In the genomic region with DNA sequence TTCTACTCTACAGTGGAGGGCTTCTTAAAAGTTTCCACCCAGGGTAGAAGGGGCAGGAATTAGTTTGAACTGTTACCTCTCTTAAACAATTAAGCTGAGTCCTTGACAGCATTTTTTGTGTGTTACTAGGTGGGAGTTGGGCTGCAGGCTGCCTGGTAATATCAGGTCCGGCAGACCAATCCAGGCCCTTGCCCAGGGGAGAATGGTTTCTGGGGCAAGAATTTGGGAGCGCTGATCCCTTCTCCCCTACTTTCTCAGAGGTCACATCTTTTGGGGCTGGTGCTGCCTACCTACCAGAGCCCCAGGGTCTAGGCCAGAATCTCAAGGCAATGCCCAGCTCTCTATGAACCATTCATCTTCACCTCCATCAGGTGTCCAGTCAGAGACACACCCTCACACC, we compare ENCODE assay signal across 8 cellular contexts. TPM values are rescaled to one million over a fixed set of nuclear protein-coding genes. Genes with fewer than 3 reads are reported as not detected.
DNase-seq lines count a peak whose midpoint lies in the region; ATAC-seq, FAIRE-seq and TF ChIP-seq lines count a peak whose summit lies in the region.

No MANE protein-coding gene starts in this region.

- H3K36me3 ChIP-seq in left ventricle myocardium inferior, result peaks cover 18% of the 10 kb centered on the region
- peaks cover 49% of the 10 kb centered on the region for H3K36me3 ChIP-seq in K562 (ENCODE audit: control insufficient read depth, insufficient read depth, low read length)
- peaks cover 14 to 20% of the 10 kb centered on the region in 2 donors for H3K36me3 ChIP-seq in lung (ENCODE audit: control insufficient read depth in 2 of 2, insufficient read depth in 2 of 2, low read length in 2 of 2)
- H3K36me3 ChIP-seq in urinary bladder (ENCODE audit: insufficient read depth), result peaks cover 4% of the 10 kb centered on the region

- H3K4me3 ChIP-seq in left ventricle myocardium inferior (peak overlapping the region; percentile 83), K562 (peak overlapping the region; percentile 96), lung (peak overlapping the region; percentile 30), urinary bladder (ENCODE audit: low read depth, low read length) (peak overlapping the region; percentile 81)

- in situ Hi-C loops in K562 (cut with MboI), result no loop called here

- H3K27ac ChIP-seq in left ventricle myocardium inferior (replicated peaks) (no peak overlapping the region), K562 (ENCODE audit: extremely low read depth, low read depth, low read length) (peak overlapping the region; percentile 91; the same call in 2 of the 3 replicates), lung (ENCODE audit: low read depth in 1 of 2, low read length in 1 of 2) (peak overlapping the region; percentile 28 to 93), urinary bladder (ENCODE audit: low read depth) (no peak overlapping the region)

- intact Hi-C loops in left ventricle myocardium inferior (cut with micrococcal nuclease), result no loop called here
- intact Hi-C loops in left ventricle myocardium superior (cut with micrococcal nuclease), result no loop called here
- intact Hi-C loops in K562 (cut with micrococcal nuclease), result no loop called here

- H3K9me3 ChIP-seq in left ventricle myocardium inferior (replicated peaks) (no peaks in the 10 kb centered on the region), K562 (replicated peaks; ENCODE audit: control insufficient read depth, insufficient read depth, low read depth, low read length) (0 out of 2 replicates have a peak, but pooled peaks cover 2% of the 10 kb centered on the region), lung (ENCODE audit: control insufficient read depth in 2 of 2, insufficient read depth in 1 of 2, low read length in 1 of 2) (no peaks in the 10 kb centered on the region)

- H4K20me1 ChIP-seq in K562 (replicated peaks; ENCODE audit: control insufficient read depth, insufficient read depth, low read length), result peaks cover 27% of the 10 kb centered on the region; the same call in 1 of the 2 replicates

- CTCF ChIA-PET in K562 (lab: Yijun Ruan, JAX; ENCODE audit: low intra/inter-chr PET ratio), result no interaction called here

- TF ChIP-seq CTCF in left ventricle myocardium inferior (IDR thresholded peaks at IDR 0.05; ENCODE audit: borderline replicate concordance) (no peak), K562 (IDR thresholded peaks at IDR 0.05 in 2 of 3, conservative IDR thresholded peaks at IDR 0.05 in 1 of 3; ENCODE audit: insufficient read depth in 2 of 3, low read depth in 1 of 3, low read length in 3 of 3) (no peak), lung (IDR thresholded peaks at IDR 0.05; ENCODE audit: control extremely low read depth, extremely low read depth) (no peak)

- no peak for ATAC-seq in left ventricle myocardium superior
- no peak for ATAC-seq in K562
- ATAC-seq in lung (ENCODE audit: insufficient read depth, low FRiP score), result no peak

- DNase-seq in left ventricle myocardium inferior, result no peak
- no peak for DNase-seq in left ventricle myocardium superior
- no peak for DNase-seq in K562 (ENCODE audit: extremely low read depth in 1 of 4, low spot score in 3 of 4)
- DNase-seq in lung (ENCODE audit: low spot score), result no peak
- DNase-seq in iPS-NIHi7 (ENCODE audit: extremely low spot score), result no peak
- DNase-seq in NOMO-1 treated with DMSO at 0.1 percent for 48 hours (lab: John Stamatoyannopoulos, UW; ENCODE audit: unreplicated experiment), result no peak
- no peak for DNase-seq in kidney tubule cell (ENCODE audit: low spot score)

- WGBS in K562 (ENCODE audit: insufficient coverage, low coverage, missing lambda C conversion rate), result 6% methylated on average over 2 of the region's 2 CpGs
- WGBS in lung, 2 donors, result 55 to 68% methylated on average over 2 of the region's 2 CpGs
- 44% methylated on average over 2 of the region's 2 CpGs for WGBS in urinary bladder

- BruUV-seq in K562 (replicated peaks; lab: Mats Ljungman, UMichigan), result TSS peak; percentile 60

- POLR2A ChIA-PET in K562 (lab: Yijun Ruan, JAX), result interaction anchor here (1.4 to 9.1 kb wide), 2 partner anchors 9 to 16 kb away, joined by 11 to 92 read pairs; partner anchors contain the start of gene NOLC1

- no peaks in the 10 kb centered on the region for H3K27me3 ChIP-seq in left ventricle myocardium inferior (ENCODE audit: low read depth)
- no peaks in the 10 kb centered on the region for H3K27me3 ChIP-seq in K562 (ENCODE audit: control insufficient read depth in 2 of 2, insufficient read depth in 2 of 2, low read length in 2 of 2)
- no peaks in the 10 kb centered on the region for H3K27me3 ChIP-seq in lung (ENCODE audit: control insufficient read depth, insufficient read depth)

- FAIRE-seq in K562 (lab: Jason Lieb, UNC), result no peak

- no peak for TF ChIP-seq EP300 in K562 (IDR thresholded peaks at IDR 0.05; ENCODE audit: low read length)

- H3K4me1 ChIP-seq in left ventricle myocardium inferior (peaks cover 62% of the 10 kb centered on the region), K562 (replicated peaks in 1 of 2; ENCODE audit: control insufficient read depth in 2 of 2, insufficient read depth in 2 of 2, low read length in 2 of 2) (peaks cover 22 to 24% of the 10 kb centered on the region in 2 experiments; a peak in 4 of 5 replicates), lung (ENCODE audit: control insufficient read depth in 2 of 2, insufficient read depth in 2 of 2, low read length in 2 of 2) (peaks cover 8 to 11% of the 10 kb centered on the region in 2 donors), urinary bladder (ENCODE audit: insufficient read depth) (no peaks in the 10 kb centered on the region)

- TF ChIP-seq POLR2A in K562 (conservative IDR thresholded peaks at IDR 0.05), result no peak

- TF ChIP-seq RAD21 in K562 (CRISPR knock-in tag; conservative IDR thresholded peaks at IDR 0.05 in 1 of 2, IDR thresholded peaks at IDR 0.05 in 1 of 2), result no peak

- peaks cover 8% of the 10 kb centered on the region for H3K9me1 ChIP-seq in K562 (ENCODE audit: control insufficient read depth, insufficient read depth, low read length)

- H3K4me2 ChIP-seq in K562 (ENCODE audit: insufficient read depth, low read length), result peak overlapping the region; percentile 89

- no peak overlapping the region for H2AFZ ChIP-seq in K562 (ENCODE audit: low read depth, low read length)

- peaks cover 71% of the 10 kb centered on the region for H3K79me2 ChIP-seq in K562 (ENCODE audit: control insufficient read depth, insufficient read depth, low read length)

- H3K9ac ChIP-seq in K562 (ENCODE audit: insufficient read depth in 1 of 2, low read depth in 2 of 2, low read length in 2 of 2), result peak overlapping the region; percentile 94 to 99; a peak in 3 of 4 replicates

RNA-seq across cellular contexts. Expression of gene PPRC1, which starts 1.6 kb away (rescaled TPM):
- 12.1 TPM for total RNA-seq in left ventricle myocardium inferior
- total RNA-seq in left ventricle myocardium superior, result 13.1 TPM
- 77.8 and 159 TPM in 2 replicates for total RNA-seq in K562 (2011; cell fraction: chromatin; rRNA removed; ENCODE audit: low replicate concordance)
- total RNA-seq in K562 (2011; cell fraction: nucleolus; rRNA removed), result 67.4 and 76.5 TPM in 2 replicates
- total RNA-seq in K562 (2011; cell fraction: nucleoplasm; rRNA removed), result 77.6 and 87.0 TPM in 2 replicates
- total RNA-seq in K562 (2014; rRNA removed), result 11.8 and 16.8 TPM in 2 replicates
- 13.4 and 16.2 TPM in 2 replicates for total RNA-seq in K562 (2014; rRNA removed; fragmentation: Illumina TruSeq; extraction: Trizol)
- 16.2 and 17.0 TPM in 2 replicates for total RNA-seq in K562 (2015; rRNA removed; fragmentation: Illumina TruSeq; extraction: Trizol)
- total RNA-seq in K562 (2021), result 43.1 and 44.0 TPM in 2 replicates
- polyA plus RNA-seq in K562 (2011; rRNA removed), result 13.6 and 21.6 TPM in 2 replicates
- polyA plus RNA-seq in K562 (2011; cell fraction: cytosol; rRNA removed), result 13.9 and 15.5 TPM in 2 replicates
- 46.7 and 61.2 TPM in 2 replicates for polyA plus RNA-seq in K562 (2011; cell fraction: nucleus; rRNA removed)
- 19.6 and 31.0 TPM in 2 replicates for polyA plus RNA-seq in K562 (2012)
- 44.0 and 47.1 TPM in 2 replicates for polyA plus RNA-seq in K562 (2014; fragmentation: Illumina TruSeq; extraction: Trizol)
- polyA plus RNA-seq in K562 (2014; fragmentation: Nextera tagmentation; extraction: Ambion mirVana), result 1 to 10 TPM; 8.5 to 9.0 TPM
- polyA plus RNA-seq in K562 (2014; rRNA removed), result 24.1 and 27.4 TPM in 2 replicates
- polyA minus RNA-seq in K562 (2011; rRNA and poly(A)+ RNA removed), result 25.9 and 29.7 TPM in 2 replicates
- polyA minus RNA-seq in K562 (2011; cell fraction: cytosol; rRNA and poly(A)+ RNA removed), result 27.4 and 28.0 TPM in 2 replicates
- 22.3 and 23.7 TPM in 2 replicates for polyA minus RNA-seq in K562 (2011; cell fraction: nucleus; rRNA and poly(A)+ RNA removed)
- 10 to 100 TPM; 19.3 to 42.1 TPM for total RNA-seq in lung
- polyA plus RNA-seq in lung, result 10 to 100 TPM; 25.0 to 28.0 TPM
- total RNA-seq in urinary bladder, result 12.1 TPM
- 20.7 TPM for polyA plus RNA-seq in urinary bladder

RNA-seq across cellular contexts. Expression of gene LDB1, which starts 14.2 kb away (rescaled TPM):
- total RNA-seq in left ventricle myocardium inferior (52.2 TPM), left ventricle myocardium superior (70.7 TPM), K562 (2014; rRNA removed) (73.2 and 86.2 TPM in 2 replicates), K562 (2014; rRNA removed; fragmentation: Illumina TruSeq; extraction: Trizol) (46.5 and 57.1 TPM in 2 replicates), K562 (2015; rRNA removed; fragmentation: Illumina TruSeq; extraction: Trizol) (105 and 107 TPM in 2 replicates), K562 (2021) (120 and 136 TPM in 2 replicates), lung (10 to 100 TPM; 44.9 to 81.6 TPM), urinary bladder (51.8 TPM)
- 255 and 520 TPM in 2 replicates for total RNA-seq in K562 (2011; cell fraction: chromatin; rRNA removed; ENCODE audit: low replicate concordance)
- total RNA-seq in K562 (2011; cell fraction: nucleolus; rRNA removed), result 309 and 317 TPM in 2 replicates
- 210 and 273 TPM in 2 replicates for total RNA-seq in K562 (2011; cell fraction: nucleoplasm; rRNA removed)
- polyA plus RNA-seq in K562 (2011; rRNA removed) (137 and 167 TPM in 2 replicates), K562 (2014; fragmentation: Illumina TruSeq; extraction: Trizol) (133 and 137 TPM in 2 replicates), K562 (2014; fragmentation: Nextera tagmentation; extraction: Ambion mirVana) (1 to 10 TPM; 1.9 TPM), K562 (2014; rRNA removed) (111 and 117 TPM in 2 replicates), lung (10 to 100 TPM; 28.6 to 33.8 TPM), urinary bladder (65.3 TPM)
- 165 and 219 TPM in 2 replicates for polyA plus RNA-seq in K562 (2011; cell fraction: cytosol; rRNA removed)
- polyA plus RNA-seq in K562 (2011; cell fraction: nucleus; rRNA removed), result 807 and 1,010 TPM in 2 replicates
- polyA plus RNA-seq in K562 (2012), result 90.4 and 133 TPM in 2 replicates
- 102 and 187 TPM in 2 replicates for polyA minus RNA-seq in K562 (2011; rRNA and poly(A)+ RNA removed)
- polyA minus RNA-seq in K562 (2011; cell fraction: cytosol; rRNA and poly(A)+ RNA removed), result 80.4 and 97.7 TPM in 2 replicates
- 105 and 141 TPM in 2 replicates for polyA minus RNA-seq in K562 (2011; cell fraction: nucleus; rRNA and poly(A)+ RNA removed)

RNA-seq across cellular contexts. Expression of gene NOLC1, which starts 17.8 kb away (rescaled TPM):
- total RNA-seq in left ventricle myocardium inferior, result 28.3 TPM
- total RNA-seq in left ventricle myocardium superior, result 31.2 TPM
- total RNA-seq in K562 (2011; cell fraction: chromatin; rRNA removed; ENCODE audit: low replicate concordance), result 57.7 and 71.1 TPM in 2 replicates
- 38.7 and 40.0 TPM in 2 replicates for total RNA-seq in K562 (2011; cell fraction: nucleolus; rRNA removed)
- total RNA-seq in K562 (2011; cell fraction: nucleoplasm; rRNA removed), result 43.8 and 54.6 TPM in 2 replicates
- 165 TPM in 2 replicates for total RNA-seq in K562 (2014; rRNA removed)
- 134 and 144 TPM in 2 replicates for total RNA-seq in K562 (2014; rRNA removed; fragmentation: Illumina TruSeq; extraction: Trizol)
- total RNA-seq in K562 (2015; rRNA removed; fragmentation: Illumina TruSeq; extraction: Trizol), result 130 and 142 TPM in 2 replicates
- total RNA-seq in K562 (2021), result 153 and 170 TPM in 2 replicates
- 133 and 201 TPM in 2 replicates for polyA plus RNA-seq in K562 (2011; rRNA removed)
- 89.5 and 95.0 TPM in 2 replicates for polyA plus RNA-seq in K562 (2011; cell fraction: cytosol; rRNA removed)
- 69.8 and 74.0 TPM in 2 replicates for polyA plus RNA-seq in K562 (2011; cell fraction: nucleus; rRNA removed)
- polyA plus RNA-seq in K562 (2012), result 61.8 and 129 TPM in 2 replicates
- 262 and 310 TPM in 2 replicates for polyA plus RNA-seq in K562 (2014; fragmentation: Illumina TruSeq; extraction: Trizol)
- 100 to 1,000 TPM; 102 to 165 TPM for polyA plus RNA-seq in K562 (2014; fragmentation: Nextera tagmentation; extraction: Ambion mirVana)
- 158 and 169 TPM in 2 replicates for polyA plus RNA-seq in K562 (2014; rRNA removed)
- polyA minus RNA-seq in K562 (2011; rRNA and poly(A)+ RNA removed), result 205 and 242 TPM in 2 replicates
- polyA minus RNA-seq in K562 (2011; cell fraction: cytosol; rRNA and poly(A)+ RNA removed), result 72.9 and 103 TPM in 2 replicates
- 13.9 and 24.5 TPM in 2 replicates for polyA minus RNA-seq in K562 (2011; cell fraction: nucleus; rRNA and poly(A)+ RNA removed)
- total RNA-seq in lung, result 10 to 100 TPM; 30.9 to 42.4 TPM
- polyA plus RNA-seq in lung, result 10 to 100 TPM; 21.8 to 60.9 TPM
- 23.6 TPM for total RNA-seq in urinary bladder
- polyA plus RNA-seq in urinary bladder, result 43.1 TPM

Comparison
In these comparisons a context has a peak if more than half of its experiments do, and no peak if none do; other contexts are left out.
1. H3K27ac ChIP-seq: peak in K562 (single experiment) and lung (2 of 2); none in left ventricle myocardium inferior (single experiment) and urinary bladder (single experiment).
2. H3K4me3 ChIP-seq: peak in every context shown above with its lines; median percentile 96 in K562; 83 in left ventricle myocardium inferior; 81 in urinary bladder; 30 in lung.